In the genomic region with DNA sequence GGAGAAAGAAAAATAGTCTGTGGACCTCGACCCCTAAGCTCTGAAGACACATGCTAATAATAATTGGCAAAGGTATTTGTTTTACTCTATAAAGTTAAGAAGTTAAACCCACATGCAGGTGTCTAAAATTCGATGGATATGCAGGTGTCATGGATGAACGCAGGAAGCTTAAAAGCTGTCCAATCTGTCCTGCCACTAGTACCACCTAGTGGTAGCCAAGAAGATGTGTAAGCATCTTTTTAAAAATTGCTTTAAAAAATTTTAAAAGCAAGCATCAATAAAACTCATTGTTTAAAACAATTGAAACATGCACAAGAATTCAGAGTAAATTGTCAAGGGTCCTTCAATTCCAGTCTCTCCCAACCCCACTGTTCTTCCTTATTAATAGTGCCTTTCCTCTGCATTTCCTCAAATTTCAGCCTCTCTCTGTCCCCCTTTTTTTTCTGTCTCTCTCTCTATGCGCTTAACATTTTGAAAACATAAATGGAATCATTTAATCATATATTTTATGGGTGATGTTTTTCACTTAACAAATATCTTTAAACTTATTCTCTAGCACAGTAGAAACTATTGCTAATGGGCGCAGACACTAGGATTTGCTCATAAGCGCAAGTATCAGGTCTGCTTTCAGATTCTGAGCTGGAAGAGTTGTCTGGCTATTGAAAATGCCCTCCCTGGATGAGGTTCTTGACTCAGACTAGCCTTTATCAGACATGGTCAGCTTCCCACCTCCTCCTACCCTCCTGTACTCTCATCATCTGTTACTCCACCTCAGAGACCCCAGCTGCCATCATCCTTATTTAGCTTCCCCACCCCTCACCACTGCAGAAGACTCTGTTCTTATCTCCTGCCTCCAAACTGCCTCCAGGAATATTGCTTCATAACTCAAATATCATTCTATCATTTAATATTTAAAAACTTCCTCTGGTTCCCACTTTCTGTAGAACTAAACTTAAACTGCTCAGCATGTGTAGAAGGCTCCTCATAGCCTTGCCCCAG, we compare ENCODE assay signal across 8 cellular contexts. TPM values are rescaled to one million over a fixed set of nuclear protein-coding genes. Genes with fewer than 3 reads are reported as not detected.
A peak's percentile ranks its signal among the peaks of the same experiment; 100 is the strongest.
DNase-seq lines count a peak whose midpoint lies in the region; ATAC-seq and TF ChIP-seq lines count a peak whose summit lies in the region.

No MANE protein-coding gene starts in this region.

- peaks cover 17% of the 10 kb centered on the region for H3K4me1 ChIP-seq in osteoblast (ENCODE audit: insufficient read depth, low read length)

- H3K4me2 ChIP-seq in osteoblast (ENCODE audit: insufficient read depth, low read length), result no peak overlapping the region

- TF ChIP-seq CTCF in endothelial cell (IDR thresholded peaks at IDR 0.05; ENCODE audit: unreplicated experiment) (peak; percentile 65), osteoblast (IDR thresholded peaks at IDR 0.05; ENCODE audit: extremely low read depth, low read depth, low read length) (peak; percentile 74)

- peak; percentile 59 to 60 for ATAC-seq in activated naive CD4-positive, alpha-beta T cell treated with anti-CD3 and anti-CD28 coated beads, Interleukin-2, amount 50 U/mL, for 72 hours
- ATAC-seq in HG02798 (IDR thresholded peaks at IDR 0.05; ENCODE audit: poor library complexity, unreplicated experiment), result peak; percentile 40

- H3K79me2 ChIP-seq in osteoblast (ENCODE audit: insufficient read depth, low read length), result no peaks in the 10 kb centered on the region

- H3K9me3 Mint-ChIP-seq in activated naive CD4-positive, alpha-beta T cell treated with anti-CD3 and anti-CD28 coated beads, Interleukin-2, amount 50 U/mL, for 72 hours, result no peaks in the 10 kb centered on the region
- no peaks in the 10 kb centered on the region for H3K9me3 Mint-ChIP-seq in endothelial cell (ENCODE audit: unreplicated experiment)

- H3K27me3 ChIP-seq in osteoblast (ENCODE audit: insufficient read depth, low read length), result no peaks in the 10 kb centered on the region

- H3K4me3 Mint-ChIP-seq in endothelial cell (ENCODE audit: unreplicated experiment), result no peak overlapping the region

- H3K36me3 Mint-ChIP-seq in activated naive CD4-positive, alpha-beta T cell treated with anti-CD3 and anti-CD28 coated beads, Interleukin-2, amount 50 U/mL, for 72 hours, result no peaks in the 10 kb centered on the region
- no peaks in the 10 kb centered on the region for H3K36me3 Mint-ChIP-seq in endothelial cell (ENCODE audit: low read depth, unreplicated experiment)

- H4K20me1 ChIP-seq in osteoblast (ENCODE audit: insufficient read depth, low read length), result no peaks in the 10 kb centered on the region

- H2AFZ ChIP-seq in osteoblast (ENCODE audit: low read length), result no peak overlapping the region

- no peaks in the 10 kb centered on the region for H3K27me3 Mint-ChIP-seq in endothelial cell (ENCODE audit: unreplicated experiment)

- H3K27ac Mint-ChIP-seq in activated naive CD4-positive, alpha-beta T cell treated with anti-CD3 and anti-CD28 coated beads, Interleukin-2, amount 50 U/mL, for 72 hours, result peak overlapping the region in 1 of 2 donors; percentile 1
- H3K27ac Mint-ChIP-seq in endothelial cell (ENCODE audit: unreplicated experiment), result no peak overlapping the region

- H3K36me3 ChIP-seq in osteoblast (ENCODE audit: insufficient read depth, low read length), result no peaks in the 10 kb centered on the region

- no peaks in the 10 kb centered on the region for H3K9me3 ChIP-seq in osteoblast (ENCODE audit: low read depth, low read length)

- H3K4me1 Mint-ChIP-seq in endothelial cell (ENCODE audit: unreplicated experiment), result no peaks in the 10 kb centered on the region

- H3K4me3 ChIP-seq in osteoblast (ENCODE audit: insufficient read depth, low read length), result no peak overlapping the region

- no peak overlapping the region for H3K27ac ChIP-seq in osteoblast (ENCODE audit: low read depth, low read length)

- no peak for DNase-seq in activated naive CD4-positive, alpha-beta T cell treated with anti-CD3 and anti-CD28 coated beads, Interleukin-2, amount 50 U/mL, for 72 hours (ENCODE audit: low spot score in 2 of 2)
- DNase-seq in activated naive CD4-positive, alpha-beta T cell treated with anti-CD3 and anti-CD28 coated beads, Interleukin-2, amount 50 U/mL, for 16 hours, result no peak
- DNase-seq in RPMI8226 (peak; percentile 64), endothelial cell (ENCODE audit: low spot score) (no peak), osteoblast (ENCODE audit: insufficient read length, low spot score, missing footprints) (peak; percentile 44), middle frontal gyrus (ENCODE audit: extremely low spot score, low spot score) (no peak)
- DNase-seq in effector CD8-positive, alpha-beta T cell (lab: John Stamatoyannopoulos, UW), result no peak

RNA-seq across cellular contexts. Expression of a gene that starts 30.8 kb away (rescaled TPM):
- 10 to 100 TPM; 61.5 to 69.1 TPM for total RNA-seq in activated naive CD4-positive, alpha-beta T cell treated with anti-CD3 and anti-CD28 coated beads, Interleukin-2, amount 50 U/mL, for 72 hours
- total RNA-seq in endothelial cell (ENCODE audit: unreplicated experiment) (65.7 TPM), osteoblast (29.7 and 32.1 TPM in 2 replicates)

RNA-seq across cellular contexts. Expression of a gene that starts 36.6 kb away (rescaled TPM):
- not detected for total RNA-seq in activated naive CD4-positive, alpha-beta T cell treated with anti-CD3 and anti-CD28 coated beads, Interleukin-2, amount 50 U/mL, for 72 hours
- total RNA-seq in endothelial cell (ENCODE audit: unreplicated experiment) (21.8 TPM), osteoblast (43.4 and 46.3 TPM in 2 replicates)

Comparison
In these comparisons a context has a peak if more than half of its experiments do, and no peak if none do; other contexts are left out.
1. DNase-seq: peak in RPMI8226 (single experiment) and osteoblast (single experiment); none in activated naive CD4-positive, alpha-beta T cell treated with anti-CD3 and anti-CD28 coated beads, Interleukin-2, amount 50 U/mL, for 72 hours (0 of 2), activated naive CD4-positive, alpha-beta T cell treated with anti-CD3 and anti-CD28 coated beads, Interleukin-2, amount 50 U/mL, for 16 hours (single experiment), endothelial cell (single experiment), effector CD8-positive, alpha-beta T cell (single experiment) and middle frontal gyrus (single experiment).
2. RNA of a gene that starts 36.6 kb away (total RNA-seq): 43.4 to 46.3 TPM in osteoblast and 21.8 TPM in endothelial cell (single experiment); not detected in activated naive CD4-positive, alpha-beta T cell treated with anti-CD3 and anti-CD28 coated beads, Interleukin-2, amount 50 U/mL, for 72 hours; every median in the first group is over 10 times any median in the second.